33 cellular contexts compared by ENCODE assay signal in the genomic region with DNA sequence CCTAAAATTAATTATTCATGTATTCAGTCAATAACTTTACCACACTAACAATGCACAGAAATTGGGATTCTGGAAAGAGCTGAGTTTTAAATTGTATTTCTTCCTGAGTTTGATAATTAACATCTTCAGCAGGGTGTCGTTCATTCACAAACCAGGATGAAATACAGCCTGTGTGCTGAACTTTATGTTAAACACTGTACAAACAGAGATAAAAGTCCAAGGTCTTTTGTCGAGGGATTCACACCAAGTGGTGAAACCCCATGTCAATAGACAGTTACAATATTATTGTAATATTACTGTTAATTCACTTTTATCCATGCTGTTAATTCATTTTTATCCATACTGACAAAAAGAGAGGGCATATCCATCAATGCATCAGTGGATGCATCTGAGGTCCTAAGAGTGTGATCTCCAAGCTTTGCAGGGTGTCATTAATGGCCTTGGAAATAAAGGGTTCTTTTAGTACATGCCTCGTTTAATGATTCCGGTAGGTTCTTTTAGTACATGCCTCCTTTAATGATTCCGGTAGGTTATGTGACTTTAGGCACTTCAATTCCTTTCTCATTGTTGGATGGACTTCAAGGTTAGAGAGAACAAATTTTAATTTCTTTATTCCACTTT.
"Had no signal": no experiment of that assay in that cellular context is flagged by ENCODE, and none has a peak within 500 bp of the region (broad histone marks: within the 10 kb centered on the region; RNA-seq: fewer than 3 reads in every experiment).

No MANE protein-coding gene starts in this region.

- H3K9me3 ChIP-seq: MG63 had no signal

- H3K4me3 ChIP-seq: MG63 had no signal

- H3K36me3 ChIP-seq: MG63 had no signal

- H3K27me3 ChIP-seq: MG63 had no signal

- DNase-seq: Karpas-422, Kasumi-1, MG63, MM.1S, MV-4-11, NCI-H1048, NCI-H1092, NCI-H1092 treated with DMSO at 0.1 percent for 48 hours, NCI-H1105, NCI-H1105 treated with DMSO at 0.1 percent for 48 hours, NCI-H1417 treated with DMSO at 0.1 percent for 48 hours, NCI-H1436, NCI-H1436 treated with DMSO at 0.1 percent for 48 hours, NCI-H146, NCI-H1694, NCI-H1694 treated with DMSO at 0.1 percent for 48 hours, NCI-H187, NCI-H187 treated with DMSO at 0.1 percent for 48 hours, NCI-H1930, NCI-H2029, NCI-H2029 treated with DMSO at 0.1 percent for 48 hours, NCI-H2081, NCI-H2081 treated with DMSO at 0.1 percent for 48 hours, NCI-H2107, NCI-H2171, NCI-H2171 treated with DMSO at 0.1 percent for 48 hours, NCI-H226, NCI-H345, NCI-H446, NCI-H446 treated with DMSO at 0.1 percent for 48 hours, NCI-H510A, NCI-H510A treated with DMSO at 0.1 percent for 48 hours, NCI-H524 had no signal
